Comparison of ENCODE assay signal across 9 cellular contexts in genomic region chr2:20451346-20451745, GRCh38. TPM values are rescaled to one million over a fixed set of nuclear protein-coding genes. Genes with fewer than 3 reads are reported as not detected.
DNase-seq lines count a peak whose midpoint lies in the region; ATAC-seq, FAIRE-seq and TF ChIP-seq lines count a peak whose summit lies in the region.
"Had no signal": no experiment of that assay in that cellular context is flagged by ENCODE, and none has a peak within 500 bp of the region (broad histone marks: within the 10 kb centered on the region; RNA-seq: fewer than 3 reads in every experiment).

No MANE protein-coding gene starts in this region.

- H3K4me3 ChIP-seq in adrenal gland (no peak overlapping the region), endothelial cell of umbilical vein (replicated peaks in 1 of 3; ENCODE audit: insufficient read depth in 1 of 3, low read depth in 1 of 3, low read length in 3 of 3) (no peak overlapping the region), muscle layer of colon (ENCODE audit: low read depth in 1 of 2, low read length in 2 of 2) (peak overlapping the region in 1 of 2 donors; percentile 16), suprapubic skin (peak overlapping the region; percentile 79)

- no TSS peak for BruUV-seq in endothelial cell of umbilical vein (replicated peaks; lab: Mats Ljungman, UMichigan)

- H3K9me3 Mint-ChIP-seq in stimulated activated effector memory CD8-positive, alpha-beta T cell treated with anti-CD3 and anti-CD28 coated beads, Interleukin-12 subunit alpha, Interleukin-12 subunit beta, amount 100 ng/mL, for 72 hours, result no peaks in the 10 kb centered on the region
- H3K9me3 Mint-ChIP-seq: natural killer cell had no signal

- no peaks in the 10 kb centered on the region for H3K9me1 ChIP-seq in endothelial cell of umbilical vein (replicated peaks; ENCODE audit: control insufficient read depth, extremely low read depth, insufficient read depth, low read length)

- peak overlapping the region; percentile 95 to 99 (median 98) for H3K27ac ChIP-seq in adrenal gland
- H3K27ac ChIP-seq in endothelial cell of umbilical vein (ENCODE audit: insufficient read depth, low read depth, low read length), result peak overlapping the region; percentile 76
- peak overlapping the region; percentile 77 for H3K27ac ChIP-seq in muscle layer of colon (ENCODE audit: low read depth, low read length)
- peak overlapping the region; percentile 99 for H3K27ac ChIP-seq in suprapubic skin

- WGBS in adrenal gland, 4 donors, result 43 to 55% (median 47%) methylated on average over 4 of the region's 4 CpGs
- 24% methylated on average over 4 of the region's 4 CpGs for WGBS in suprapubic skin

- no peak overlapping the region for H3K4me2 ChIP-seq in endothelial cell of umbilical vein (ENCODE audit: insufficient read depth, low read length)

- H3K79me2 ChIP-seq in endothelial cell of umbilical vein (ENCODE audit: control insufficient read depth, insufficient read depth, low read length), result peaks cover 30% of the 10 kb centered on the region

- intact Hi-C loops in adrenal gland (cut with DNase I) (loop anchor here in 1 of 2 donors (5.0 kb wide), 1 partner anchor 36 kb away; no protein-coding TSS in a partner anchor), endothelial cell of umbilical vein (cut with micrococcal nuclease) (loop anchor here (1.0 kb wide), 2 partner anchors 122 to 149 kb away; no protein-coding TSS in a partner anchor)

- dilution Hi-C loops in endothelial cell of umbilical vein (cut with MboI; ENCODE audit: extremely low pct_ligation_motif_present, low sequenced_read_pairs), result no loop called here

- H3K9me3 ChIP-seq in adrenal gland (replicated peaks in 1 of 3) (no peaks in the 10 kb centered on the region), endothelial cell of umbilical vein (replicated peaks; ENCODE audit: control insufficient read depth, insufficient read depth, low read length) (no peaks in the 10 kb centered on the region), muscle layer of colon (ENCODE audit: low read length) (no peaks in the 10 kb centered on the region), suprapubic skin (no peaks in the 10 kb centered on the region)

- H3K4me1 ChIP-seq in adrenal gland (replicated peaks in 1 of 2), result peaks cover 21% of the 10 kb centered on the region in 2 donors
- H3K4me1 ChIP-seq in endothelial cell of umbilical vein (ENCODE audit: control insufficient read depth, extremely low read depth, insufficient read depth, low read length), result no peaks in the 10 kb centered on the region
- peaks cover 39% of the 10 kb centered on the region for H3K4me1 ChIP-seq in muscle layer of colon (ENCODE audit: insufficient read depth, low read length)
- H3K4me1 ChIP-seq in suprapubic skin, result peaks cover 39% of the 10 kb centered on the region

- no peak overlapping the region for H3K27ac Mint-ChIP-seq in stimulated activated effector memory CD8-positive, alpha-beta T cell treated with anti-CD3 and anti-CD28 coated beads, Interleukin-12 subunit alpha, Interleukin-12 subunit beta, amount 100 ng/mL, for 72 hours
- H3K27ac Mint-ChIP-seq: natural killer cell had no signal

- POLR2A ChIA-PET in endothelial cell of umbilical vein (lab: Charles Lee), result interaction anchor here (1.0 to 7.6 kb wide), 11 partner anchors 16 to 184 kb away, joined by 3 to 310 read pairs (median 8); no protein-coding TSS in a partner anchor

- CTCF ChIA-PET in endothelial cell of umbilical vein (lab: Charles Lee), result interaction anchor here (1.4 to 5.4 kb wide), 13 partner anchors 46 to 190 kb away, joined by 3 to 86 read pairs (median 13); no protein-coding TSS in a partner anchor

- H3K27me3 ChIP-seq in adrenal gland (no peaks in the 10 kb centered on the region), endothelial cell of umbilical vein (ENCODE audit: control insufficient read depth in 2 of 2, insufficient read depth in 2 of 2, low read length in 2 of 2) (no peaks in the 10 kb centered on the region), muscle layer of colon (ENCODE audit: control insufficient read depth in 1 of 2, insufficient read depth in 2 of 2, low read length in 2 of 2) (no peaks in the 10 kb centered on the region), suprapubic skin (no peaks in the 10 kb centered on the region)

- TF ChIP-seq POLR2A in adrenal gland (IDR thresholded peaks at IDR 0.05) (peak; percentile 24 to 38), endothelial cell of umbilical vein (IDR thresholded peaks at IDR 0.05; ENCODE audit: low read depth, low read length) (no peak), suprapubic skin (IDR thresholded peaks at IDR 0.05) (no peak)

- no peak for ATAC-seq in stimulated activated effector memory CD8-positive, alpha-beta T cell treated with anti-CD3 and anti-CD28 coated beads, Interleukin-12 subunit alpha, Interleukin-12 subunit beta, amount 100 ng/mL, for 72 hours
- no peak for ATAC-seq in HG02852 (IDR thresholded peaks at IDR 0.05; ENCODE audit: unreplicated experiment)
- ATAC-seq: natural killer cell had no signal

- no peak for TF ChIP-seq CTCF in adrenal gland (IDR thresholded peaks at IDR 0.05)
- TF ChIP-seq CTCF in endothelial cell of umbilical vein (IDR thresholded peaks at IDR 0.05; ENCODE audit: extremely low read depth in 1 of 2, insufficient read depth in 1 of 2, low read depth in 1 of 2, low read length in 2 of 2), result no peak
- TF ChIP-seq CTCF in suprapubic skin (IDR thresholded peaks at IDR 0.05), result no peak

- H3K36me3 Mint-ChIP-seq in stimulated activated effector memory CD8-positive, alpha-beta T cell treated with anti-CD3 and anti-CD28 coated beads, Interleukin-12 subunit alpha, Interleukin-12 subunit beta, amount 100 ng/mL, for 72 hours, result peaks cover 34% of the 10 kb centered on the region
- H3K36me3 Mint-ChIP-seq: natural killer cell had no signal

- no peak for TF ChIP-seq EP300 in suprapubic skin (IDR thresholded peaks at IDR 0.05)

- peak in 3 of 7 donors; percentile 40 to 61 (median 49) for DNase-seq in adrenal gland
- peak; percentile 91 for DNase-seq in endothelial cell of umbilical vein (ENCODE audit: low read depth, low spot score)
- peak in 1 of 2 donors; percentile 40 for DNase-seq in suprapubic skin (ENCODE audit: low spot score in 2 of 2)
- DNase-seq in stimulated activated effector memory CD8-positive, alpha-beta T cell treated with anti-CD3 and anti-CD28 coated beads, Interleukin-12 subunit alpha, Interleukin-12 subunit beta, amount 100 ng/mL, for 72 hours (ENCODE audit: low spot score in 2 of 2), result no peak
- no peak for DNase-seq in mucosa of gallbladder (ENCODE audit: low spot score)
- no peak for DNase-seq in C1 segment of cervical spinal cord (lab: John Stamatoyannopoulos, UW)
- DNase-seq: natural killer cell had no signal

- H3K4me3 Mint-ChIP-seq in stimulated activated effector memory CD8-positive, alpha-beta T cell treated with anti-CD3 and anti-CD28 coated beads, Interleukin-12 subunit alpha, Interleukin-12 subunit beta, amount 100 ng/mL, for 72 hours, result no peak overlapping the region
- H3K4me3 Mint-ChIP-seq: natural killer cell had no signal

- H3K4me1 Mint-ChIP-seq in stimulated activated effector memory CD8-positive, alpha-beta T cell treated with anti-CD3 and anti-CD28 coated beads, Interleukin-12 subunit alpha, Interleukin-12 subunit beta, amount 100 ng/mL, for 72 hours, result peaks cover 12% of the 10 kb centered on the region

- no peak overlapping the region for H2AFZ ChIP-seq in endothelial cell of umbilical vein (ENCODE audit: low read depth, low read length)

- no peaks in the 10 kb centered on the region for H4K20me1 ChIP-seq in endothelial cell of umbilical vein (replicated peaks; ENCODE audit: control insufficient read depth, extremely low read depth, insufficient read depth, low read length)

- H3K9ac ChIP-seq in endothelial cell of umbilical vein (replicated peaks; ENCODE audit: extremely low read depth, insufficient read depth, low read length) (peak overlapping the region; percentile 92), muscle layer of colon (ENCODE audit: low read length) (peak overlapping the region; percentile 28)

- H3K36me3 ChIP-seq in adrenal gland (replicated peaks in 1 of 2) (peaks cover 0 to 17% of the 10 kb centered on the region in 2 donors), endothelial cell of umbilical vein (ENCODE audit: control insufficient read depth in 2 of 2, extremely low read depth in 1 of 2, insufficient read depth in 2 of 2, low read length in 2 of 2) (peaks cover 2 to 15% of the 10 kb centered on the region in 2 experiments), muscle layer of colon (ENCODE audit: insufficient read depth, low read length) (peaks cover 27% of the 10 kb centered on the region), suprapubic skin (peaks cover 16% of the 10 kb centered on the region)

- FAIRE-seq in endothelial cell of umbilical vein (lab: Jason Lieb, UNC), result no peak

TF ChIP-seq in endothelial cell of umbilical vein, 7 proteins besides CTCF, POLR2A, EP300 and RAD21:
- TF ChIP-seq MYC (IDR thresholded peaks at IDR 0.05; ENCODE audit: low read depth, low read length), result no peak
- no peak for TF ChIP-seq EZH2 (IDR thresholded peaks at IDR 0.05; ENCODE audit: borderline replicate concordance, low read depth, low read length, severe bottlenecking)
- TF ChIP-seq, protein P1, sequence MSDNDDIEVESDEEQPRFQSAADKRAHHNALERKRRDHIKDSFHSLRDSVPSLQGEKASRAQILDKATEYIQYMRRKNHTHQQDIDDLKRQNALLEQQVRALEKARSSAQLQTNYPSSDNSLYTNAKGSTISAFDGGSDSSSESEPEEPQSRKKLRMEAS (IDR thresholded peaks at IDR 0.05; ENCODE audit: insufficient read depth, insufficient read length), result no peak
- no peak for TF ChIP-seq GATA2 (IDR thresholded peaks at IDR 0.05; ENCODE audit: insufficient read depth, insufficient read length, low read depth, low read length)
- no peak for TF ChIP-seq POLR2AphosphoS5 (IDR thresholded peaks at IDR 0.05; ENCODE audit: insufficient read depth, low read depth, low read length)
- no peak for TF ChIP-seq FOS (IDR thresholded peaks at IDR 0.05; ENCODE audit: borderline replicate concordance, insufficient read depth, low read length)
- TF ChIP-seq JUN (IDR thresholded peaks at IDR 0.05; ENCODE audit: borderline replicate concordance, insufficient read depth, insufficient read length, low read depth), result no peak

RNA-seq across cellular contexts. Expression of gene RHOB, which starts 4.5 kb away (rescaled TPM):
- total RNA-seq in adrenal gland (1,000 to 10,000 TPM in 2 of 8 donors, 100 to 1,000 TPM in 6; 299 to 1,281 (median 765) TPM), endothelial cell of umbilical vein (830 and 937 TPM in 2 replicates), suprapubic skin (100 to 1,000 TPM; 404 to 719 (median 568) TPM), mucosa of gallbladder (445 TPM)
- polyA plus RNA-seq in adrenal gland (100 to 1,000 TPM; 130 to 271 (median 232) TPM), endothelial cell of umbilical vein (1,101 and 1,250 TPM in 2 replicates)
- polyA plus RNA-seq in endothelial cell of umbilical vein (2011; cell fraction: cytosol; rRNA removed), result 523 and 798 TPM in 2 replicates
- 517 and 555 TPM in 2 replicates for polyA plus RNA-seq in endothelial cell of umbilical vein (2011; cell fraction: nucleus; rRNA removed)
- polyA plus RNA-seq in endothelial cell of umbilical vein (2012), result 507 and 871 TPM in 2 replicates
- 476 and 592 TPM in 2 replicates for polyA minus RNA-seq in endothelial cell of umbilical vein
- polyA minus RNA-seq in endothelial cell of umbilical vein (2011; cell fraction: cytosol; rRNA and poly(A)+ RNA removed), result 265 TPM
- 333 and 638 TPM in 2 replicates for polyA minus RNA-seq in endothelial cell of umbilical vein (2011; cell fraction: nucleus; rRNA and poly(A)+ RNA removed)

Comparison
In these comparisons a context has a peak if more than half of its experiments do, and no peak if none do; other contexts are left out.
1. POLR2A ChIP-seq: peak in adrenal gland (2 of 2); none in endothelial cell of umbilical vein (single experiment) and suprapubic skin (0 of 2).
2. Peak in every context shown above with its lines, with median percentiles within 50 percentile points of each other: H3K27ac ChIP-seq.